In the genomic region with DNA sequence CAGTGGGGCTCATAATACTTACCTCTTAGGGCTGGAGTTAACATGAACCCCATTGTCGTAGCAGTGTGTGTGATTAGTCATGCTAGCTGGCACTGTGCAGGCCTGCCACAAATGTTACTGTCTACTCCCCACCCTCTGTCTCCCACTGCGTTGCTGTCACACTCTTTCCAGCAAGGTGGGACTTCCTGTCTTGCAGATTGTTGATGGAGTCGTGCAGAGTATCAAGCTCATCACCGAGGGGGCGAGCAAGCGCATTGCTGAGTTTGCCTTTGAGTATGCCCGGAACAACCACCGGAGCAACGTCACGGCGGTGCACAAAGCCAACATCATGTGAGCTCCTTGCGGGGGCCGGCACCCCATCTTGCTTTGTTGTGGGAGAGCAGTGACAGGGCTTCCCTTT, we compare ENCODE assay signal across 13 cellular contexts. TPM values are rescaled to one million over a fixed set of nuclear protein-coding genes. Genes with fewer than 3 reads are reported as not detected.
DNase-seq lines count a peak whose midpoint lies in the region; ATAC-seq, FAIRE-seq and TF ChIP-seq lines count a peak whose summit lies in the region.
"Had no signal": no experiment of that assay in that cellular context is flagged by ENCODE, and none has a peak within 500 bp of the region (broad histone marks: within the 10 kb centered on the region; RNA-seq: fewer than 3 reads in every experiment).

No MANE protein-coding gene starts in this region.

- H2BK20ac ChIP-seq in H1 (ENCODE audit: low read length) = no peak overlapping the region

- no peak overlapping the region for H2BK5ac ChIP-seq in H1 (ENCODE audit: low read depth, low read length)

- H3K9me3 ChIP-seq in H1 (ENCODE audit: insufficient read depth in 2 of 2, low read depth in 1 of 2, low read length in 1 of 2) (no peaks in the 10 kb centered on the region), thyroid gland (no peaks in the 10 kb centered on the region), ascending aorta (no peaks in the 10 kb centered on the region)

- intact Hi-C loops in thyroid gland (cut with DNase I) = no loop called here
- intact Hi-C loops in ascending aorta (cut with DNase I) = no loop called here

- H3K9me3 Mint-ChIP-seq in T-cell = no peaks in the 10 kb centered on the region
- H3K9me3 Mint-ChIP-seq in activated CD8-positive, alpha-beta memory T cell treated with anti-CD3 and anti-CD28 coated beads, Interleukin-2, amount 10 ng/mL, durations not matched to agents 7 days and 5 days (ENCODE audit: low read depth) = no peaks in the 10 kb centered on the region

- no peak overlapping the region for H4K91ac ChIP-seq in H1 (replicated peaks; ENCODE audit: insufficient read length, low read length)

- peak in 30 of 34 experiments; percentile 22 to 80 (median 48) for DNase-seq in T-cell
- DNase-seq in activated CD8-positive, alpha-beta memory T cell treated with anti-CD3 and anti-CD28 coated beads, Interleukin-2, amount 10 ng/mL, durations not matched to agents 7 days and 5 days = peak; percentile 59
- no peak for DNase-seq in H1 (ENCODE audit: low read depth in 1 of 2, low spot score in 2 of 2)
- peak; percentile 22 for DNase-seq in stimulated activated CD8-positive, alpha-beta memory T cell treated with anti-CD3 and anti-CD28 coated beads, Interleukin-12 subunit alpha, Interleukin-12 subunit beta, amount 100 ng/mL, for 4 hours (ENCODE audit: low read depth)
- DNase-seq in thyroid gland = no peak
- DNase-seq in ascending aorta (ENCODE audit: low spot score in 2 of 2) = no peak
- no peak for DNase-seq in HCEC 1CT
- DNase-seq: activated CD4-positive, CD25-positive, alpha-beta regulatory T cell; mesendoderm; NCI-H2081 treated with DMSO at 0.1 percent for 48 hours had no signal

- no peaks in the 10 kb centered on the region for H3K79me2 ChIP-seq in H1 (ENCODE audit: control insufficient read depth in 1 of 2, insufficient read depth in 2 of 2, low read length in 2 of 2)
- H3K79me2 ChIP-seq: parathyroid adenoma had no signal

- no peak overlapping the region for H3K14ac ChIP-seq in H1 (ENCODE audit: insufficient read length)

- H3K4me3 Mint-ChIP-seq in T-cell = peak overlapping the region in 2 of 3 donors; percentile 15 to 31
- H3K4me3 Mint-ChIP-seq in activated CD8-positive, alpha-beta memory T cell treated with anti-CD3 and anti-CD28 coated beads, Interleukin-2, amount 10 ng/mL, durations not matched to agents 7 days and 5 days = no peak overlapping the region

- TF ChIP-seq CTCF in H1 (IDR thresholded peaks at IDR 0.05; ENCODE audit: control extremely low read depth in 1 of 3, insufficient read depth in 1 of 3, low read depth in 1 of 3, low read length in 3 of 3) (no peak), thyroid gland (IDR thresholded peaks at IDR 0.05) (no peak), ascending aorta (IDR thresholded peaks at IDR 0.05) (no peak)

- POLR2A ChIA-PET in T-cell (lab: Charles Lee) = no interaction called here
- POLR2A ChIA-PET in H1 (lab: Charles Lee; ENCODE audit: partially characterized antibody) = interaction anchor here (2.0 kb wide), 1 partner anchor 23 kb away, joined by 4 read pairs; no protein-coding TSS in a partner anchor

- H3K27ac Mint-ChIP-seq in T-cell = peak overlapping the region; percentile 80 to 87
- peak overlapping the region; percentile 38 for H3K27ac Mint-ChIP-seq in activated CD8-positive, alpha-beta memory T cell treated with anti-CD3 and anti-CD28 coated beads, Interleukin-2, amount 10 ng/mL, durations not matched to agents 7 days and 5 days

- H3K36me3 Mint-ChIP-seq in T-cell = peaks cover 53% of the 10 kb centered on the region
- peaks cover 55% of the 10 kb centered on the region for H3K36me3 Mint-ChIP-seq in activated CD8-positive, alpha-beta memory T cell treated with anti-CD3 and anti-CD28 coated beads, Interleukin-2, amount 10 ng/mL, durations not matched to agents 7 days and 5 days

- WGBS in H1 (ENCODE audit: extremely low coverage in 1 of 2, insufficient coverage in 1 of 2, insufficient read length in 1 of 2, insufficient replicate concordance in 2 of 2, low coverage in 1 of 2, low lambda C conversion rate in 2 of 2, missing lambda C conversion rate in 1 of 2), 2 experiments = 94% methylated on average over 13 of the region's 13 CpGs; no CpG with 5 or more reads in 1 of the 2 experiments
- WGBS in thyroid gland, 2 donors = 94 to 96% methylated on average over 13 of the region's 13 CpGs

- H2BK12ac ChIP-seq in H1 (ENCODE audit: low read depth, low read length) = no peak overlapping the region

- H3K23ac ChIP-seq in H1 (ENCODE audit: insufficient read length) = no peak overlapping the region

- H2AFZ ChIP-seq in H1 (ENCODE audit: low read length) = no peak overlapping the region
- H2AFZ ChIP-seq: parathyroid adenoma had no signal

- no peaks in the 10 kb centered on the region for H3K79me1 ChIP-seq in H1 (ENCODE audit: low read depth, low read length)

- no peak overlapping the region for H3K4me2 ChIP-seq in H1 (ENCODE audit: insufficient read depth in 1 of 2, low read depth in 2 of 2, low read length in 2 of 2)

- H4K5ac ChIP-seq in H1 (ENCODE audit: insufficient read length, low read depth, low read length) = no peak overlapping the region

- peak; percentile 49 to 84 (median 66) for ATAC-seq in T-cell (replicated peaks in 1 of 4)
- peak; percentile 76 for ATAC-seq in activated CD8-positive, alpha-beta memory T cell treated with anti-CD3 and anti-CD28 coated beads, Interleukin-2, amount 10 ng/mL, durations not matched to agents 7 days and 5 days
- ATAC-seq in GM21576 (IDR thresholded peaks at IDR 0.05; ENCODE audit: unreplicated experiment) = no peak

- H3K4me3 ChIP-seq in H1 (ENCODE audit: extremely low read depth in 1 of 4, insufficient read depth in 2 of 4, low read depth in 3 of 4, low read length in 4 of 4) = no peak overlapping the region
- no peak overlapping the region for H3K4me3 ChIP-seq in thyroid gland (replicated peaks in 1 of 3)
- no peak overlapping the region for H3K4me3 ChIP-seq in ascending aorta

- TF ChIP-seq POLR2A in H1 (IDR thresholded peaks at IDR 0.05; ENCODE audit: control extremely low read depth in 1 of 2, low read depth in 2 of 2, low read length in 2 of 2) = no peak
- TF ChIP-seq POLR2A in thyroid gland (IDR thresholded peaks at IDR 0.05) = no peak

- no peak overlapping the region for H3K18ac ChIP-seq in H1 (ENCODE audit: extremely low read depth, low read length)

- no peak overlapping the region for H2BK120ac ChIP-seq in H1 (replicated peaks; ENCODE audit: low read depth, low read length)

- no peak overlapping the region for H2AK5ac ChIP-seq in H1 (ENCODE audit: low read depth, low read length)

- H3K4me1 Mint-ChIP-seq in T-cell = peaks cover 0 to 10% (median 9%) of the 10 kb centered on the region in 3 donors
- peaks cover 12% of the 10 kb centered on the region for H3K4me1 Mint-ChIP-seq in activated CD8-positive, alpha-beta memory T cell treated with anti-CD3 and anti-CD28 coated beads, Interleukin-2, amount 10 ng/mL, durations not matched to agents 7 days and 5 days

- no peak for TF ChIP-seq EP300 in H1 (IDR thresholded peaks at IDR 0.05; ENCODE audit: borderline replicate concordance in 1 of 2, low read depth in 2 of 2, low read length in 2 of 2)

- CTCF ChIA-PET in T-cell (lab: Charles Lee) = interaction anchor here (0.5 to 1.2 kb wide), 3 partner anchors 25 to 384 kb away, joined by 3 read pairs; no protein-coding TSS in a partner anchor
- CTCF ChIA-PET in activated CD8-positive, alpha-beta memory T cell treated with anti-CD3 and anti-CD28 coated beads, Interleukin-2, amount 10 ng/mL, durations not matched to agents 7 days and 5 days (lab: Charles Lee) = interaction anchor here (1.2 to 2.3 kb wide), 2 partner anchors 15 to 34 kb away, joined by 6 to 7 read pairs; no protein-coding TSS in a partner anchor
- CTCF ChIA-PET in H1 (lab: Charles Lee; ENCODE audit: partially characterized antibody) = interaction anchor here (0.8 to 1.8 kb wide), 8 partner anchors 9 to 79 kb away, joined by 3 to 6 read pairs (median 4); no protein-coding TSS in a partner anchor

- H2BK15ac ChIP-seq in H1 (ENCODE audit: low read length) = no peak overlapping the region

- H3K56ac ChIP-seq in H1 (replicated peaks; ENCODE audit: insufficient read length, low read depth, low read length) = no peak overlapping the region

- H3K36me3 ChIP-seq in H1 (ENCODE audit: control insufficient read depth in 2 of 4, insufficient read depth in 4 of 4, low read length in 3 of 4) = peaks cover 3 to 14% (median 9%) of the 10 kb centered on the region in 4 experiments
- H3K36me3 ChIP-seq in thyroid gland = peaks cover 37 to 77% of the 10 kb centered on the region in 2 donors
- peaks cover 68 to 81% of the 10 kb centered on the region in 2 donors for H3K36me3 ChIP-seq in ascending aorta

- H4K8ac ChIP-seq in H1 (ENCODE audit: extremely low read depth, insufficient read depth, low read length) = no peak overlapping the region

- no peak overlapping the region for H3K4ac ChIP-seq in H1 (replicated peaks; ENCODE audit: insufficient read length, low read depth, low read length)

- 0 out of 2 replicates have a peak overlapping the region, but pooled peaks have one; percentile 1 for H3K27ac ChIP-seq in H1 (ENCODE audit: low read depth, low read length)
- H3K27ac ChIP-seq in thyroid gland = no peak overlapping the region
- no peak overlapping the region for H3K27ac ChIP-seq in ascending aorta
- H3K27ac ChIP-seq: parathyroid adenoma had no signal

- H3K9ac ChIP-seq in H1 (replicated peaks in 1 of 4; ENCODE audit: extremely low read depth in 1 of 4, low read depth in 3 of 4, low read length in 3 of 4) = peak overlapping the region in 1 of 4 experiments; percentile 21; a peak in 1 of 7 replicates
- H3K9ac ChIP-seq: parathyroid adenoma had no signal

- no peaks in the 10 kb centered on the region for H4K20me1 ChIP-seq in H1 (replicated peaks in 1 of 2; ENCODE audit: control insufficient read depth in 1 of 2, insufficient read depth in 2 of 2, low read length in 2 of 2)

- H3K27me3 Mint-ChIP-seq in T-cell = no peaks in the 10 kb centered on the region
- H3K27me3 Mint-ChIP-seq in activated CD8-positive, alpha-beta memory T cell treated with anti-CD3 and anti-CD28 coated beads, Interleukin-2, amount 10 ng/mL, durations not matched to agents 7 days and 5 days = no peaks in the 10 kb centered on the region

- no peaks in the 10 kb centered on the region; the same call in 1 of the 2 replicates for H3K23me2 ChIP-seq in H1 (ENCODE audit: low read depth, low read length)

- H3K27me3 ChIP-seq in H1 (replicated peaks in 1 of 4; ENCODE audit: control insufficient read depth in 3 of 4, extremely low read depth in 1 of 4, insufficient read depth in 3 of 4, low read length in 3 of 4) (no peaks in the 10 kb centered on the region), thyroid gland (no peaks in the 10 kb centered on the region), ascending aorta (no peaks in the 10 kb centered on the region)

- H3K4me1 ChIP-seq in H1 (replicated peaks in 1 of 4; ENCODE audit: control insufficient read depth in 3 of 4, insufficient read depth in 4 of 4, low read length in 3 of 4) (no peaks in the 10 kb centered on the region; a peak in 1 of 7 replicates), thyroid gland (no peaks in the 10 kb centered on the region), ascending aorta (no peaks in the 10 kb centered on the region)
- H3K4me1 ChIP-seq: parathyroid adenoma had no signal

- no peak for TF ChIP-seq RAD21 in H1 (IDR thresholded peaks at IDR 0.05 in 1 of 2, conservative IDR thresholded peaks at IDR 0.05 in 1 of 2; ENCODE audit: low read depth in 2 of 2, low read length in 2 of 2)

- no peak for FAIRE-seq in H1 (lab: Jason Lieb, UNC)
- FAIRE-seq: astrocyte had no signal

RNA-seq across cellular contexts. Expression of gene IDH3A, which starts 12.9 kb away (rescaled TPM):
- 10 to 100 TPM; 40.3 to 64.7 (median 48.5) TPM for total RNA-seq in T-cell
- total RNA-seq in activated CD8-positive, alpha-beta memory T cell treated with anti-CD3 and anti-CD28 coated beads, Interleukin-2, amount 10 ng/mL, durations not matched to agents 7 days and 5 days = 100 to 1,000 TPM in 1 of 2 experiments, 10 to 100 TPM in 1; 97.9 to 105 TPM
- 36.8 and 41.5 TPM in 2 replicates for total RNA-seq in H1 (2021; fragmentation: NEBNext Ultra II Directional; extraction: Animal tissue kit (Norgen Biotek cat#: 25700))
- polyA plus RNA-seq in H1 (2011; rRNA removed) = 15.1 and 23.4 TPM in 2 replicates
- 27.9 TPM for polyA plus RNA-seq in H1 (2011; cell fraction: cytosol; rRNA removed)
- 8.5 TPM for polyA plus RNA-seq in H1 (2011; cell fraction: nucleus; rRNA removed)
- polyA plus RNA-seq in H1 (2012, experiment 1 of 2) = 23.3 to 41.1 TPM (median 25.3 TPM) in 4 replicates
- polyA plus RNA-seq in H1 (2012, experiment 2 of 2) = 2.6 TPM
- 16.8 TPM for polyA plus RNA-seq in H1 (2013, experiment 1 of 2)
- 15.2 TPM for polyA plus RNA-seq in H1 (2013, experiment 2 of 2)
- polyA minus RNA-seq in H1 (2011; rRNA and poly(A)+ RNA removed) = 24.8 and 45.7 TPM in 2 replicates
- 24.2 TPM for polyA minus RNA-seq in H1 (2011; cell fraction: cytosol; rRNA and poly(A)+ RNA removed)
- 16.6 TPM for polyA minus RNA-seq in H1 (2011; cell fraction: nucleus; rRNA and poly(A)+ RNA removed)
- 100 to 1,000 TPM in 1 of 4 donors, 10 to 100 TPM in 3; 55.1 to 155 (median 83.3) TPM for total RNA-seq in thyroid gland
- 17.7 TPM for total RNA-seq in ascending aorta

RNA-seq across cellular contexts. Expression of gene CIB2, which starts 30.8 kb away (rescaled TPM):
- total RNA-seq in T-cell (1 to 10 TPM in 4 of 5 donors, under 1 TPM in 1; 0.72 to 2.8 (median 2.0) TPM), thyroid gland (1 to 10 TPM; 4.1 to 7.5 (median 4.9) TPM), ascending aorta (6.7 TPM)
- total RNA-seq in activated CD8-positive, alpha-beta memory T cell treated with anti-CD3 and anti-CD28 coated beads, Interleukin-2, amount 10 ng/mL, durations not matched to agents 7 days and 5 days = 1 to 10 TPM in 1 of 2 experiments, under 1 TPM in 1; 0.94 to 1.2 TPM
- 45.8 and 46.8 TPM in 2 replicates for total RNA-seq in H1 (2021; fragmentation: NEBNext Ultra II Directional; extraction: Animal tissue kit (Norgen Biotek cat#: 25700))
- polyA plus RNA-seq in H1 (2011; rRNA removed) = 41.5 and 52.0 TPM in 2 replicates
- 37.0 TPM for polyA plus RNA-seq in H1 (2011; cell fraction: cytosol; rRNA removed)
- polyA plus RNA-seq in H1 (2011; cell fraction: nucleus; rRNA removed) = 26.3 TPM
- polyA plus RNA-seq in H1 (2012, experiment 1 of 2) = 42.5 to 59.9 TPM (median 53.2 TPM) in 4 replicates
- polyA plus RNA-seq in H1 (2012, experiment 2 of 2) = 56.5 TPM
- 37.4 TPM for polyA plus RNA-seq in H1 (2013, experiment 1 of 2)
- 34.3 TPM for polyA plus RNA-seq in H1 (2013, experiment 2 of 2)
- polyA minus RNA-seq in H1 (2011; rRNA and poly(A)+ RNA removed) = 49.1 and 79.1 TPM in 2 replicates
- polyA minus RNA-seq in H1 (2011; cell fraction: cytosol; rRNA and poly(A)+ RNA removed) = 16.4 TPM
- 17.0 TPM for polyA minus RNA-seq in H1 (2011; cell fraction: nucleus; rRNA and poly(A)+ RNA removed)

Comparison
In these comparisons a context has a peak if more than half of its experiments do, and no peak if none do; other contexts are left out.
1. DNase-seq: peak in T-cell (30 of 34), activated CD8-positive, alpha-beta memory T cell treated with anti-CD3 and anti-CD28 coated beads, Interleukin-2, amount 10 ng/mL, durations not matched to agents 7 days and 5 days (single experiment) and stimulated activated CD8-positive, alpha-beta memory T cell treated with anti-CD3 and anti-CD28 coated beads, Interleukin-12 subunit alpha, Interleukin-12 subunit beta, amount 100 ng/mL, for 4 hours (single experiment); none in H1 (0 of 2), thyroid gland (0 of 2), ascending aorta (0 of 2) and HCEC 1CT (single experiment).